ENCODE assay signal across 2 cellular contexts in the genomic region with DNA sequence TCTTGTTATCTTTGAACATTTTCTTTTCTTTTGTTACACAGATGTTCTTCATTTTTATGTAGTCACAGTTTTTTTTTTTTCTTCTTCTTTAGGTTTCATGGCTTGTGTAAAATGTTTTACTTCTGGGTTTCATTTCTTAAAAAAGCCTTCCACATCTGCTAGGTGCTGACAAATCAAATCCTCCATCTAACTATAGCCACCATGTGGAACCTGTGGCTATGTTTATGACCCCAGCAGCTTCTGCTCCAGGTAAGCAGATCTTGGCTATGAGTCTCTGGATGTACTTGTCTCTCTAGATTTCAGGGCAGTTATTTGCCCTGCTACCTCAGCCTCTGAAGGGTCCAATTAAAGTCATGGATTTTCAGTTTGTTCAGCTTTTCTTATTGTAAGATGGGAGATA.
TF ChIP-seq lines count a peak whose summit lies in the region.

No MANE protein-coding gene starts in this region.

TF ChIP-seq in GM12878, 131 proteins besides CTCF, POLR2A, EP300 and RAD21 (continued from another document):
- TF ChIP-seq, protein P1, sequence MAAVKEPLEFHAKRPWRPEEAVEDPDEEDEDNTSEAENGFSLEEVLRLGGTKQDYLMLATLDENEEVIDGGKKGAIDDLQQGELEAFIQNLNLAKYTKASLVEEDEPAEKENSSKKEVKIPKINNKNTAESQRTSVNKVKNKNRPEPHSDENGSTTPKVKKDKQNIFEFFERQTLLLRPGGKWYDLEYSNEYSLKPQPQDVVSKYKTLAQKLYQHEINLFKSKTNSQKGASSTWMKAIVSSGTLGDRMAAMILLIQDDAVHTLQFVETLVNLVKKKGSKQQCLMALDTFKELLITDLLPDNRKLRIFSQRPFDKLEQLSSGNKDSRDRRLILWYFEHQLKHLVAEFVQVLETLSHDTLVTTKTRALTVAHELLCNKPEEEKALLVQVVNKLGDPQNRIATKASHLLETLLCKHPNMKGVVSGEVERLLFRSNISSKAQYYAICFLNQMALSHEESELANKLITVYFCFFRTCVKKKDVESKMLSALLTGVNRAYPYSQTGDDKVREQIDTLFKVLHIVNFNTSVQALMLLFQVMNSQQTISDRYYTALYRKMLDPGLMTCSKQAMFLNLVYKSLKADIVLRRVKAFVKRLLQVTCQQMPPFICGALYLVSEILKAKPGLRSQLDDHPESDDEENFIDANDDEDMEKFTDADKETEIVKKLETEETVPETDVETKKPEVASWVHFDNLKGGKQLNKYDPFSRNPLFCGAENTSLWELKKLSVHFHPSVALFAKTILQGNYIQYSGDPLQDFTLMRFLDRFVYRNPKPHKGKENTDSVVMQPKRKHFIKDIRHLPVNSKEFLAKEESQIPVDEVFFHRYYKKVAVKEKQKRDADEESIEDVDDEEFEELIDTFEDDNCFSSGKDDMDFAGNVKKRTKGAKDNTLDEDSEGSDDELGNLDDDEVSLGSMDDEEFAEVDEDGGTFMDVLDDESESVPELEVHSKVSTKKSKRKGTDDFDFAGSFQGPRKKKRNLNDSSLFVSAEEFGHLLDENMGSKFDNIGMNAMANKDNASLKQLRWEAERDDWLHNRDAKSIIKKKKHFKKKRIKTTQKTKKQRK (IDR thresholded peaks at IDR 0.05; ENCODE audit: low read depth, low read length), result no peak
- TF ChIP-seq TCF7 (IDR thresholded peaks at IDR 0.05; ENCODE audit: borderline replicate concordance) (no peak), MEF2B (IDR thresholded peaks at IDR 0.05; ENCODE audit: partially characterized antibody, poor library complexity, severe bottlenecking) (no peak), KAT2A (conservative IDR thresholded peaks at IDR 0.05; ENCODE audit: control insufficient read depth, low read depth, low read length) (no peak), MTA3 (IDR thresholded peaks at IDR 0.05; ENCODE audit: borderline replicate concordance, low read length) (no peak), DPF2 (IDR thresholded peaks at IDR 0.05) (no peak), TAF1 (IDR thresholded peaks at IDR 0.05; ENCODE audit: borderline replicate concordance, low read depth, low read length) (no peak), WRNIP1 (IDR thresholded peaks at IDR 0.05; ENCODE audit: borderline replicate concordance, low read depth, low read length) (no peak), JUND (IDR thresholded peaks at IDR 0.05; ENCODE audit: low read depth, low read length) (no peak), ZNF384 (IDR thresholded peaks at IDR 0.05; ENCODE audit: borderline replicate concordance, low read depth, low read length) (no peak), NFIC (IDR thresholded peaks at IDR 0.05; ENCODE audit: low read depth, low read length) (no peak), MYC (IDR thresholded peaks at IDR 0.05; ENCODE audit: insufficient read depth, insufficient read length, insufficient replicate concordance, low read length, severe bottlenecking) (no peak), IKZF1 (conservative IDR thresholded peaks at IDR 0.05) (no peak), RCOR1 (conservative IDR thresholded peaks at IDR 0.05; ENCODE audit: low read depth, low read length) (no peak)
- TF ChIP-seq, protein P2, sequence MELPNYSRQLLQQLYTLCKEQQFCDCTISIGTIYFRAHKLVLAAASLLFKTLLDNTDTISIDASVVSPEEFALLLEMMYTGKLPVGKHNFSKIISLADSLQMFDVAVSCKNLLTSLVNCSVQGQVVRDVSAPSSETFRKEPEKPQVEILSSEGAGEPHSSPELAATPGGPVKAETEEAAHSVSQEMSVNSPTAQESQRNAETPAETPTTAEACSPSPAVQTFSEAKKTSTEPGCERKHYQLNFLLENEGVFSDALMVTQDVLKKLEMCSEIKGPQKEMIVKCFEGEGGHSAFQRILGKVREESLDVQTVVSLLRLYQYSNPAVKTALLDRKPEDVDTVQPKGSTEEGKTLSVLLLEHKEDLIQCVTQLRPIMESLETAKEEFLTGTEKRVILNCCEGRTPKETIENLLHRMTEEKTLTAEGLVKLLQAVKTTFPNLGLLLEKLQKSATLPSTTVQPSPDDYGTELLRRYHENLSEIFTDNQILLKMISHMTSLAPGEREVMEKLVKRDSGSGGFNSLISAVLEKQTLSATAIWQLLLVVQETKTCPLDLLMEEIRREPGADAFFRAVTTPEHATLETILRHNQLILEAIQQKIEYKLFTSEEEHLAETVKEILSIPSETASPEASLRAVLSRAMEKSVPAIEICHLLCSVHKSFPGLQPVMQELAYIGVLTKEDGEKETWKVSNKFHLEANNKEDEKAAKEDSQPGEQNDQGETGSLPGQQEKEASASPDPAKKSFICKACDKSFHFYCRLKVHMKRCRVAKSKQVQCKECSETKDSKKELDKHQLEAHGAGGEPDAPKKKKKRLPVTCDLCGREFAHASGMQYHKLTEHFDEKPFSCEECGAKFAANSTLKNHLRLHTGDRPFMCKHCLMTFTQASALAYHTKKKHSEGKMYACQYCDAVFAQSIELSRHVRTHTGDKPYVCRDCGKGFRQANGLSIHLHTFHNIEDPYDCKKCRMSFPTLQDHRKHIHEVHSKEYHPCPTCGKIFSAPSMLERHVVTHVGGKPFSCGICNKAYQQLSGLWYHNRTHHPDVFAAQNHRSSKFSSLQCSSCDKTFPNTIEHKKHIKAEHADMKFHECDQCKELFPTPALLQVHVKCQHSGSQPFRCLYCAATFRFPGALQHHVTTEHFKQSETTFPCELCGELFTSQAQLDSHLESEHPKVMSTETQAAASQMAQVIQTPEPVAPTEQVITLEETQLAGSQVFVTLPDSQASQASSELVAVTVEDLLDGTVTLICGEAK (IDR thresholded peaks at IDR 0.05; ENCODE audit: borderline replicate concordance), result no peak
- TF ChIP-seq, protein P3, sequence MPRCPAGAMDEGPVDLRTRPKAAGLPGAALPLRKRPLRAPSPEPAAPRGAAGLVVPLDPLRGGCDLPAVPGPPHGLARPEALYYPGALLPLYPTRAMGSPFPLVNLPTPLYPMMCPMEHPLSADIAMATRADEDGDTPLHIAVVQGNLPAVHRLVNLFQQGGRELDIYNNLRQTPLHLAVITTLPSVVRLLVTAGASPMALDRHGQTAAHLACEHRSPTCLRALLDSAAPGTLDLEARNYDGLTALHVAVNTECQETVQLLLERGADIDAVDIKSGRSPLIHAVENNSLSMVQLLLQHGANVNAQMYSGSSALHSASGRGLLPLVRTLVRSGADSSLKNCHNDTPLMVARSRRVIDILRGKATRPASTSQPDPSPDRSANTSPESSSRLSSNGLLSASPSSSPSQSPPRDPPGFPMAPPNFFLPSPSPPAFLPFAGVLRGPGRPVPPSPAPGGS (IDR thresholded peaks at IDR 0.05; ENCODE audit: borderline replicate concordance, insufficient read depth, low read depth, low read length, poor library complexity, severe bottlenecking), result no peak

TF ChIP-seq in SK-N-SH treated with all-trans-retinoic acid at 6 μM for 48 hours, 23 proteins besides CTCF, POLR2A, EP300 and RAD21 (continued from another document):
- TF ChIP-seq, protein P4, sequence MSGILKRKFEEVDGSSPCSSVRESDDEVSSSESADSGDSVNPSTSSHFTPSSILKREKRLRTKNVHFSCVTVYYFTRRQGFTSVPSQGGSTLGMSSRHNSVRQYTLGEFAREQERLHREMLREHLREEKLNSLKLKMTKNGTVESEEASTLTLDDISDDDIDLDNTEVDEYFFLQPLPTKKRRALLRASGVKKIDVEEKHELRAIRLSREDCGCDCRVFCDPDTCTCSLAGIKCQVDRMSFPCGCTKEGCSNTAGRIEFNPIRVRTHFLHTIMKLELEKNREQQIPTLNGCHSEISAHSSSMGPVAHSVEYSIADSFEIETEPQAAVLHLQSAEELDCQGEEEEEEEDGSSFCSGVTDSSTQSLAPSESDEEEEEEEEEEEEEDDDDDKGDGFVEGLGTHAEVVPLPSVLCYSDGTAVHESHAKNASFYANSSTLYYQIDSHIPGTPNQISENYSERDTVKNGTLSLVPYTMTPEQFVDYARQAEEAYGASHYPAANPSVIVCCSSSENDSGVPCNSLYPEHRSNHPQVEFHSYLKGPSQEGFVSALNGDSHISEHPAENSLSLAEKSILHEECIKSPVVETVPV (CRISPR knock-in tag; IDR thresholded peaks at IDR 0.05), result no peak
- no peak for TF ChIP-seq ISL1 (CRISPR knock-in tag; IDR thresholded peaks at IDR 0.05)
- TF ChIP-seq, protein P5, sequence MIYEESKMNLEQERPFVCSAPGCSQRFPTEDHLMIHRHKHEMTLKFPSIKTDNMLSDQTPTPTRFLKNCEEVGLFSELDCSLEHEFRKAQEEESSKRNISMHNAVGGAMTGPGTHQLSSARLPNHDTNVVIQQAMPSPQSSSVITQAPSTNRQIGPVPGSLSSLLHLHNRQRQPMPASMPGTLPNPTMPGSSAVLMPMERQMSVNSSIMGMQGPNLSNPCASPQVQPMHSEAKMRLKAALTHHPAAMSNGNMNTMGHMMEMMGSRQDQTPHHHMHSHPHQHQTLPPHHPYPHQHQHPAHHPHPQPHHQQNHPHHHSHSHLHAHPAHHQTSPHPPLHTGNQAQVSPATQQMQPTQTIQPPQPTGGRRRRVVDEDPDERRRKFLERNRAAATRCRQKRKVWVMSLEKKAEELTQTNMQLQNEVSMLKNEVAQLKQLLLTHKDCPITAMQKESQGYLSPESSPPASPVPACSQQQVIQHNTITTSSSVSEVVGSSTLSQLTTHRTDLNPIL (CRISPR knock-in tag; IDR thresholded peaks at IDR 0.05; ENCODE audit: low read depth), result no peak
